In genomic region chr14:21631084-21631483, GRCh38 we compare ENCODE assay signal across 20 cellular contexts. TPM values are rescaled to one million over a fixed set of nuclear protein-coding genes. Genes with fewer than 3 reads are reported as not detected.
"Had no signal": no experiment of that assay in that cellular context is flagged by ENCODE, and none has a peak within 500 bp of the region (broad histone marks: within the 10 kb centered on the region; RNA-seq: fewer than 3 reads in every experiment).

No MANE protein-coding gene starts in this region.

- H3K27ac ChIP-seq: body of pancreas, sigmoid colon, suprapubic skin, upper lobe of left lung had no signal

- H3K36me3 ChIP-seq: sigmoid colon, suprapubic skin, upper lobe of left lung had no signal

- H3K9me3 ChIP-seq: body of pancreas, mucosa of descending colon, sigmoid colon, suprapubic skin, upper lobe of left lung had no signal

- ATAC-seq: body of pancreas; effector memory CD8-positive, alpha-beta T cell; left lobe of liver; mucosa of descending colon; natural killer cell; stimulated activated naive CD8-positive, alpha-beta T cell treated with anti-CD3 and anti-CD28 coated beads, Interleukin-15, Interleukin-2, amounts not matched to agents 100 U/mL and 50 U/mL, for 24 hours; T-helper 17 cell had no signal

- H3K4me1 ChIP-seq: body of pancreas, sigmoid colon, suprapubic skin, upper lobe of left lung had no signal

- H3K4me3 ChIP-seq: body of pancreas, mucosa of descending colon, sigmoid colon, suprapubic skin, upper lobe of left lung had no signal

- DNase-seq: activated CD4-positive, alpha-beta T cell treated with anti-CD3 and anti-CD28 coated beads, Interleukin-2, amount 50 U/mL, for 1 hour; activated effector memory CD4-positive, alpha-beta T cell treated with Interleukin-2 at 50 U/mL for 16 hours; activated T-cell treated with anti-CD3 and anti-CD28 coated beads for 4 hours; amniotic stem cell; body of pancreas; effector memory CD8-positive, alpha-beta T cell; erythroblast; mucosa of descending colon; natural killer cell; posterior cingulate gyrus; sigmoid colon; stimulated activated CD4-positive, alpha-beta T cell treated with anti-CD3 and anti-CD28 coated beads, Interleukin-12 subunit alpha, Interleukin-12 subunit beta, amount 100 ng/mL, for 4 hours; stimulated activated CD4-positive, alpha-beta T cell treated with anti-CD3 and anti-CD28 coated beads, Interleukin-2, amount 100 ng/mL, for 48 hours; stimulated activated naive CD8-positive, alpha-beta T cell treated with anti-CD3 and anti-CD28 coated beads, Interleukin-15, Interleukin-2, amounts not matched to agents 100 U/mL and 50 U/mL, for 24 hours; T-helper 17 cell; upper lobe of left lung had no signal

- H3K27me3 ChIP-seq: body of pancreas, sigmoid colon, suprapubic skin, upper lobe of left lung had no signal

RNA-seq across cellular contexts. Expression of gene OR10G2, which starts 3.7 kb away (rescaled TPM):
- total RNA-seq: activated CD8-positive, alpha-beta memory T cell treated with anti-CD3 and anti-CD28 coated beads for 36 hours; activated naive CD4-positive, alpha-beta T cell treated with anti-CD3 and anti-CD28 coated beads, Interleukin-2, amount 50 U/mL, for 72 hours; body of pancreas; left lobe of liver; mucosa of descending colon; natural killer cell; sigmoid colon; suprapubic skin; T-helper 17 cell; upper lobe of left lung had no signal
- polyA plus RNA-seq: sigmoid colon had no signal

RNA-seq across cellular contexts. Expression of gene OR4E2, which starts 22.6 kb away (rescaled TPM):
- total RNA-seq: activated CD8-positive, alpha-beta memory T cell treated with anti-CD3 and anti-CD28 coated beads for 36 hours; body of pancreas; left lobe of liver; mucosa of descending colon; natural killer cell; sigmoid colon; suprapubic skin; T-helper 17 cell; upper lobe of left lung had no signal
- polyA plus RNA-seq: sigmoid colon had no signal

RNA-seq across cellular contexts. Expression of gene OR4E1, which starts 42.5 kb away (rescaled TPM):
- total RNA-seq: activated CD8-positive, alpha-beta memory T cell treated with anti-CD3 and anti-CD28 coated beads for 36 hours; body of pancreas; left lobe of liver; mucosa of descending colon; natural killer cell; sigmoid colon; suprapubic skin; upper lobe of left lung had no signal
- polyA plus RNA-seq: sigmoid colon had no signal

RNA-seq across cellular contexts. Expression of gene OR10G3, which starts 51.2 kb away (rescaled TPM):
- total RNA-seq: activated CD8-positive, alpha-beta memory T cell treated with anti-CD3 and anti-CD28 coated beads for 36 hours; activated naive CD4-positive, alpha-beta T cell treated with anti-CD3 and anti-CD28 coated beads, Interleukin-2, amount 50 U/mL, for 72 hours; body of pancreas; left lobe of liver; mucosa of descending colon; natural killer cell; sigmoid colon; suprapubic skin; T-helper 17 cell; upper lobe of left lung had no signal
- polyA plus RNA-seq: sigmoid colon had no signal
